ENCODE assay signal across 2 cellular contexts in the genomic region with DNA sequence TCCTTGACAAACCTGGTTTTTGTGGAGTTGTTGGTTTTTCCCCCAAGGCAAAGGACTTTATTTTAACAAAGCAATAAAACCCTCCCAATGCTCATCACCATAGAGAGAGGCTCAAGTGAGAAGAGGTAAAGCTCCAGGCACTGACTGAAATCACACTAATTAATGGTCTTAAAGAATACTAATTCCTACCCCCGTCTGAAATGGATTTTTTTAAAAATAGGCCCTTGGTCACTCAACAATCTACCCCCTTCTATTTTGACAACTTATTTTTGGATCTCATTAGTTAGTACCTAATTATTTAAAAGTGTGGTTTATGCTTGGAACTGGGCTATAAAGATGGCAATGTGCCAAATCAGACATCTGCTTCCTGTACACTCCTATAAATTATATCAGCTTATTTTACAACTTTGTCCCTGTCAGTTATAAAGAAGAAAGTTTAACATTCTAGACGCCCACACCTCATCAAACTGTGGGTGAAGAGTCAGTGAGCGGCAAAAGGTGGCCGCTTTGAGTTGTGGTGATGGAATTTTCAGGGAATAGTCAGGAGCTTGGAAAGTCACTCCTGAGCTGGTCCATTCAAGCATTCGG.
TF ChIP-seq lines count a peak whose summit lies in the region.

No MANE protein-coding gene starts in this region.

TF ChIP-seq in PFSK-1, 5 proteins besides CTCF, POLR2A, EP300 and RAD21 (continued from another document):
- TF ChIP-seq, protein P1, sequence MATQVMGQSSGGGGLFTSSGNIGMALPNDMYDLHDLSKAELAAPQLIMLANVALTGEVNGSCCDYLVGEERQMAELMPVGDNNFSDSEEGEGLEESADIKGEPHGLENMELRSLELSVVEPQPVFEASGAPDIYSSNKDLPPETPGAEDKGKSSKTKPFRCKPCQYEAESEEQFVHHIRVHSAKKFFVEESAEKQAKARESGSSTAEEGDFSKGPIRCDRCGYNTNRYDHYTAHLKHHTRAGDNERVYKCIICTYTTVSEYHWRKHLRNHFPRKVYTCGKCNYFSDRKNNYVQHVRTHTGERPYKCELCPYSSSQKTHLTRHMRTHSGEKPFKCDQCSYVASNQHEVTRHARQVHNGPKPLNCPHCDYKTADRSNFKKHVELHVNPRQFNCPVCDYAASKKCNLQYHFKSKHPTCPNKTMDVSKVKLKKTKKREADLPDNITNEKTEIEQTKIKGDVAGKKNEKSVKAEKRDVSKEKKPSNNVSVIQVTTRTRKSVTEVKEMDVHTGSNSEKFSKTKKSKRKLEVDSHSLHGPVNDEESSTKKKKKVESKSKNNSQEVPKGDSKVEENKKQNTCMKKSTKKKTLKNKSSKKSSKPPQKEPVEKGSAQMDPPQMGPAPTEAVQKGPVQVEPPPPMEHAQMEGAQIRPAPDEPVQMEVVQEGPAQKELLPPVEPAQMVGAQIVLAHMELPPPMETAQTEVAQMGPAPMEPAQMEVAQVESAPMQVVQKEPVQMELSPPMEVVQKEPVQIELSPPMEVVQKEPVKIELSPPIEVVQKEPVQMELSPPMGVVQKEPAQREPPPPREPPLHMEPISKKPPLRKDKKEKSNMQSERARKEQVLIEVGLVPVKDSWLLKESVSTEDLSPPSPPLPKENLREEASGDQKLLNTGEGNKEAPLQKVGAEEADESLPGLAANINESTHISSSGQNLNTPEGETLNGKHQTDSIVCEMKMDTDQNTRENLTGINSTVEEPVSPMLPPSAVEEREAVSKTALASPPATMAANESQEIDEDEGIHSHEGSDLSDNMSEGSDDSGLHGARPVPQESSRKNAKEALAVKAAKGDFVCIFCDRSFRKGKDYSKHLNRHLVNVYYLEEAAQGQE (IDR thresholded peaks at IDR 0.05; ENCODE audit: insufficient read depth in 1 of 2, low read depth in 2 of 2, low read length in 2 of 2) = no peak
- TF ChIP-seq POLR2AphosphoS5 (IDR thresholded peaks at IDR 0.05; ENCODE audit: low read depth, low read length) = no peak

TF ChIP-seq in endothelial cell of umbilical vein, 7 proteins besides CTCF, POLR2A, EP300 and RAD21 (continued from another document):
- no peak for TF ChIP-seq MYC (IDR thresholded peaks at IDR 0.05; ENCODE audit: low read depth, low read length)
- TF ChIP-seq JUN (IDR thresholded peaks at IDR 0.05; ENCODE audit: borderline replicate concordance, insufficient read depth, insufficient read length, low read depth) = no peak
- no peak for TF ChIP-seq POLR2AphosphoS5 (IDR thresholded peaks at IDR 0.05; ENCODE audit: insufficient read depth, low read depth, low read length)
- TF ChIP-seq EZH2 (IDR thresholded peaks at IDR 0.05; ENCODE audit: borderline replicate concordance, low read depth, low read length, severe bottlenecking) = no peak
